Comparison of ENCODE assay signal across 17 cellular contexts in genomic region chr20:19835533-19836222, GRCh38.
DNase-seq lines count a peak whose midpoint lies in the region; ATAC-seq and TF ChIP-seq lines count a peak whose summit lies in the region.
"Had no signal": no experiment of that assay in that cellular context is flagged by ENCODE, and none has a peak within 500 bp of the region (broad histone marks: within the 10 kb centered on the region; RNA-seq: fewer than 3 reads in every experiment).

No MANE protein-coding gene starts in this region.

- CTCF ChIA-PET in activated CD8-positive, alpha-beta T cell treated with anti-CD3 and anti-CD28 coated beads for 36 hours (lab: Charles Lee) = no interaction called here

- H3K9me3 ChIP-seq in endodermal cell (ENCODE audit: control insufficient read depth, low read length) (no peaks in the 10 kb centered on the region), lower lobe of right lung (no peaks in the 10 kb centered on the region), sigmoid colon (no peaks in the 10 kb centered on the region), ovary (no peaks in the 10 kb centered on the region)
- H3K9me3 ChIP-seq: body of pancreas had no signal

- no peak overlapping the region for H3K9ac ChIP-seq in endodermal cell (ENCODE audit: extremely low read depth, low read length, poor library complexity, severe bottlenecking)

- H3K4me1 ChIP-seq in endodermal cell (ENCODE audit: control insufficient read depth, insufficient read depth, low read length) (no peaks in the 10 kb centered on the region), lower lobe of right lung (peaks cover 6% of the 10 kb centered on the region), sigmoid colon (peaks cover 0 to 35% (median 22%) of the 10 kb centered on the region in 4 donors), ovary (ENCODE audit: insufficient read depth) (peaks cover 13% of the 10 kb centered on the region)
- H3K4me1 ChIP-seq: body of pancreas had no signal

- no peak overlapping the region for H3K4me3 Mint-ChIP-seq in endodermal cell
- H3K4me3 Mint-ChIP-seq in activated CD8-positive, alpha-beta T cell treated with anti-CD3 and anti-CD28 coated beads for 36 hours = no peak overlapping the region
- H3K4me3 Mint-ChIP-seq: activated CD4-positive, alpha-beta memory T cell treated with anti-CD3 and anti-CD28 coated beads for 36 hours; CD14-positive monocyte; effector memory CD8-positive, alpha-beta T cell had no signal

- no peaks in the 10 kb centered on the region for H3K27me3 ChIP-seq in endodermal cell (ENCODE audit: control insufficient read depth, insufficient read depth, low read length, poor library complexity, severe bottlenecking)
- no peaks in the 10 kb centered on the region for H3K27me3 ChIP-seq in lower lobe of right lung (ENCODE audit: low read depth)
- no peaks in the 10 kb centered on the region for H3K27me3 ChIP-seq in sigmoid colon
- no peaks in the 10 kb centered on the region for H3K27me3 ChIP-seq in ovary
- H3K27me3 ChIP-seq: body of pancreas had no signal

- WGBS in endodermal cell (ENCODE audit: insufficient coverage in 1 of 2, insufficient read length in 1 of 2), 2 experiments = 75 to 84% methylated on average over 7 to 9 of the region's 9 CpGs
- 72 to 82% methylated on average over 9 of the region's 9 CpGs for WGBS in sigmoid colon, 2 donors
- 19 to 48% (median 32%) methylated on average over 9 of the region's 9 CpGs for WGBS in ovary, 3 donors

- no peaks in the 10 kb centered on the region for H3K9me3 Mint-ChIP-seq in endodermal cell
- no peaks in the 10 kb centered on the region for H3K9me3 Mint-ChIP-seq in activated CD8-positive, alpha-beta T cell treated with anti-CD3 and anti-CD28 coated beads for 36 hours
- H3K9me3 Mint-ChIP-seq: activated CD4-positive, alpha-beta memory T cell treated with anti-CD3 and anti-CD28 coated beads for 36 hours; effector memory CD8-positive, alpha-beta T cell had no signal

- POLR2A ChIA-PET in activated CD8-positive, alpha-beta T cell treated with anti-CD3 and anti-CD28 coated beads for 36 hours (lab: Charles Lee) = interaction anchor here (1.5 kb wide), 1 partner anchor 30 kb away, joined by 3 read pairs; no protein-coding TSS in a partner anchor

- H3K36me3 Mint-ChIP-seq in endodermal cell (ENCODE audit: low read depth) = no peaks in the 10 kb centered on the region
- H3K36me3 Mint-ChIP-seq in activated CD8-positive, alpha-beta T cell treated with anti-CD3 and anti-CD28 coated beads for 36 hours (ENCODE audit: low read depth) = no peaks in the 10 kb centered on the region
- H3K36me3 Mint-ChIP-seq: activated CD4-positive, alpha-beta memory T cell treated with anti-CD3 and anti-CD28 coated beads for 36 hours had no signal

- H3K27ac Mint-ChIP-seq in endodermal cell = no peak overlapping the region
- H3K27ac Mint-ChIP-seq in activated CD8-positive, alpha-beta T cell treated with anti-CD3 and anti-CD28 coated beads for 36 hours = no peak overlapping the region
- H3K27ac Mint-ChIP-seq: activated CD4-positive, alpha-beta memory T cell treated with anti-CD3 and anti-CD28 coated beads for 36 hours; CD14-positive monocyte; effector memory CD8-positive, alpha-beta T cell; progenitor cell of endocrine pancreas had no signal

- peak; percentile 39 to 63 for ATAC-seq in lower lobe of right lung
- no peak for ATAC-seq in HG02798 (IDR thresholded peaks at IDR 0.05; ENCODE audit: poor library complexity, unreplicated experiment)
- no peak for ATAC-seq in activated CD8-positive, alpha-beta T cell treated with anti-CD3 and anti-CD28 coated beads for 36 hours
- ATAC-seq: body of pancreas; effector memory CD8-positive, alpha-beta T cell had no signal

- H3K4me1 Mint-ChIP-seq in endodermal cell = peaks cover 11% of the 10 kb centered on the region
- peaks cover 12% of the 10 kb centered on the region for H3K4me1 Mint-ChIP-seq in activated CD8-positive, alpha-beta T cell treated with anti-CD3 and anti-CD28 coated beads for 36 hours (ENCODE audit: low read depth)

- H3K4me3 ChIP-seq in endodermal cell (ENCODE audit: low read length) = no peak overlapping the region
- no peak overlapping the region for H3K4me3 ChIP-seq in lower lobe of right lung
- H3K4me3 ChIP-seq in sigmoid colon = no peak overlapping the region
- no peak overlapping the region for H3K4me3 ChIP-seq in ovary
- H3K4me3 ChIP-seq: body of pancreas had no signal

- intact Hi-C loops in lower lobe of right lung (cut with DNase I) = no loop called here
- intact Hi-C loops in sigmoid colon (cut with DNase I) = no loop called here
- intact Hi-C loops in ovary (cut with DNase I) = no loop called here
- intact Hi-C loops in activated CD8-positive, alpha-beta T cell treated with anti-CD3 and anti-CD28 coated beads for 36 hours (cut with micrococcal nuclease) = no loop called here

- H3K36me3 ChIP-seq in endodermal cell (ENCODE audit: control insufficient read depth, insufficient read depth, low read length) (no peaks in the 10 kb centered on the region), lower lobe of right lung (no peaks in the 10 kb centered on the region), sigmoid colon (no peaks in the 10 kb centered on the region), ovary (no peaks in the 10 kb centered on the region)

- no peak for TF ChIP-seq POLR2A in sigmoid colon (IDR thresholded peaks at IDR 0.05)
- TF ChIP-seq POLR2A in ovary (IDR thresholded peaks at IDR 0.05) = no peak

- DNase-seq in NCI-H524 (lab: John Stamatoyannopoulos, UW) = peak; percentile 61 to 84
- peak; percentile 55 for DNase-seq in endodermal cell
- no peak for DNase-seq in lower lobe of right lung
- no peak for DNase-seq in sigmoid colon
- DNase-seq in ovary = no peak
- no peak for DNase-seq in activated CD8-positive, alpha-beta T cell treated with anti-CD3 and anti-CD28 coated beads for 36 hours
- DNase-seq: activated CD4-positive, alpha-beta memory T cell treated with anti-CD3 and anti-CD28 coated beads for 36 hours; activated gamma-delta T cell; body of pancreas; effector memory CD8-positive, alpha-beta T cell; EL; NCI-H1048; NCI-H526 had no signal

- TF ChIP-seq EP300 in sigmoid colon (IDR thresholded peaks at IDR 0.05) (no peak), ovary (IDR thresholded peaks at IDR 0.05) (no peak)

- H3K27ac ChIP-seq in endodermal cell (ENCODE audit: low read depth, low read length) (no peak overlapping the region), lower lobe of right lung (no peak overlapping the region), sigmoid colon (peak overlapping the region in 3 of 4 donors; percentile 40 to 53 (median 45)), ovary (no peak overlapping the region)
- H3K27ac ChIP-seq: body of pancreas, RWPE1 had no signal

- H3K27me3 Mint-ChIP-seq in endodermal cell (ENCODE audit: insufficient read depth) = no peaks in the 10 kb centered on the region
- H3K27me3 Mint-ChIP-seq in activated CD8-positive, alpha-beta T cell treated with anti-CD3 and anti-CD28 coated beads for 36 hours = peaks cover 8% of the 10 kb centered on the region
- H3K27me3 Mint-ChIP-seq: progenitor cell of endocrine pancreas had no signal

- no peak for TF ChIP-seq CTCF in endodermal cell (conservative IDR thresholded peaks at IDR 0.05)
- no peak for TF ChIP-seq CTCF in lower lobe of right lung (IDR thresholded peaks at IDR 0.05)
- TF ChIP-seq CTCF in sigmoid colon (IDR thresholded peaks at IDR 0.05) = no peak
- no peak for TF ChIP-seq CTCF in ovary (IDR thresholded peaks at IDR 0.05)
- TF ChIP-seq CTCF in activated CD8-positive, alpha-beta T cell treated with anti-CD3 and anti-CD28 coated beads for 36 hours (IDR thresholded peaks at IDR 0.05) = no peak

Comparison
In these comparisons a context has a peak if more than half of its experiments do, and no peak if none do; other contexts are left out.
1. DNase-seq: peak in NCI-H524 (2 of 2) and endodermal cell (single experiment); none in lower lobe of right lung (single experiment), sigmoid colon (single experiment), ovary (0 of 5) and activated CD8-positive, alpha-beta T cell treated with anti-CD3 and anti-CD28 coated beads for 36 hours (single experiment).
2. H3K27ac ChIP-seq: peak in sigmoid colon (3 of 4); none in endodermal cell (single experiment), lower lobe of right lung (single experiment) and ovary (0 of 2).
3. ATAC-seq: peak in lower lobe of right lung (2 of 2); none in HG02798 (single experiment) and activated CD8-positive, alpha-beta T cell treated with anti-CD3 and anti-CD28 coated beads for 36 hours (single experiment).